In the genomic region with DNA sequence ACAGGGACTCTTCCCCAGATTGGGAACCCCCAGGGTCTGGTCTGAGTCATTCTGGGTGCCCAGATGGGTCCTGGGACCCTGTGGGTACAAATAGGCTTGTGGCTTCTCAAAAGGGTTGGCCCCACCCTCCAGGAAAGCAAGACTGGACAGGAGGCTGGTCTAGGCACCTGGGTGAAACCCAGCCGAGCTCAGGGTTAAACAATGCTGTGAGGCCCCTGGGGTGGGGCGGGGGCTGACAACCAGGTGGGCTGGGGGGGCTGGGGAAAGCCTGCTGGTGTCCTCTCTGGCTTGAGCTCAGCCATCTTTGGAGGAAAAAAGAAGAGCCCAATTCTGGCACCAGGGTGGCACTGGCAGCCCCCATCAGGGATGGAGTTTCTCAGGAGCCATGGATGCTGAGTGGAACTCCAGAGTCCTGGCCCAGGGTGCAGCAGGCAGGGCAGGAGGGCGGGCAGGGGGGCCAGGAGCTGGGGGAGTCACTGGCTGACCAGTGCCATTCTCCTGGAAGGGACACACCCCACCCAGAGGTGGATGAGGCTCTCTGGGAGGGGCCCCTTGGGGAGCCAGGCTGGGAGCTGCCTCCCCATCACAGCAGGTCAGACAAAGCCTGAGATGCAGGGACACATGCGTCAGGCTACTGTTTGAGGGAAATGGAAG, we compare ENCODE assay signal across 11 cellular contexts. TPM values are rescaled to one million over a fixed set of nuclear protein-coding genes. Genes with fewer than 3 reads are reported as not detected.
DNase-seq lines count a peak whose midpoint lies in the region; ATAC-seq and TF ChIP-seq lines count a peak whose summit lies in the region.
"Had no signal": no experiment of that assay in that cellular context is flagged by ENCODE, and none has a peak within 500 bp of the region (broad histone marks: within the 10 kb centered on the region; RNA-seq: fewer than 3 reads in every experiment).

No MANE protein-coding gene starts in this region.

- H3K36me3 ChIP-seq in Panc1 (ENCODE audit: control insufficient read depth, insufficient read depth, low read length) (no peaks in the 10 kb centered on the region), esophagus (ENCODE audit: control insufficient read depth in 2 of 2, insufficient read depth in 2 of 2, low read length in 1 of 2) (peaks cover 0 to 7% of the 10 kb centered on the region in 2 donors), neuron (ENCODE audit: insufficient read depth, low read length) (peaks cover 5% of the 10 kb centered on the region)

- CTCF ChIA-PET in Panc1 (lab: Charles Lee), result no interaction called here

- no peak overlapping the region for H2AFZ ChIP-seq in neuron (ENCODE audit: low read depth, low read length)

- DNase-seq in Panc1 (ENCODE audit: low read depth, low spot score) (no peak), H4 (ENCODE audit: low spot score) (no peak), NCI-H226 (no peak)
- DNase-seq: NCI-H2171 had no signal

- H3K9me3 ChIP-seq in Panc1 (ENCODE audit: control insufficient read depth, insufficient read depth, low read depth, low read length), result no peaks in the 10 kb centered on the region
- no peaks in the 10 kb centered on the region for H3K9me3 ChIP-seq in esophagus (ENCODE audit: control insufficient read depth in 2 of 2, insufficient read depth in 1 of 2, low read depth in 1 of 2, low read length in 1 of 2)
- peaks cover 5% of the 10 kb centered on the region for H3K9me3 ChIP-seq in neuron (ENCODE audit: low read length)

- no TSS peak for BruUV-seq in Panc1 (replicated peaks; lab: Mats Ljungman, UMichigan)

- intact Hi-C loops in Panc1 (cut with micrococcal nuclease; ENCODE audit: unreplicated experiment), result no loop called here

- H3K4me3 ChIP-seq in Panc1 (ENCODE audit: low read depth in 2 of 2, low read length in 2 of 2) (peak overlapping the region; percentile 51), esophagus (ENCODE audit: low read depth in 1 of 2, low read length in 2 of 2) (peak overlapping the region; percentile 63 to 73), neuron (ENCODE audit: low read length) (peak overlapping the region; percentile 46)

- H3K4me1 ChIP-seq in Panc1 (ENCODE audit: control insufficient read depth, insufficient read depth, low read length), result no peaks in the 10 kb centered on the region
- H3K4me1 ChIP-seq in esophagus (ENCODE audit: control insufficient read depth in 2 of 2, insufficient read depth in 2 of 2, low read length in 1 of 2), result peaks cover 7 to 16% of the 10 kb centered on the region in 2 donors
- H3K4me1 ChIP-seq in neuron (ENCODE audit: insufficient read depth, low read length), result peaks cover 6% of the 10 kb centered on the region

- POLR2A ChIA-PET in Panc1 (lab: Charles Lee), result no interaction called here

- in situ Hi-C loops in Panc1 (cut with HindIII; ENCODE audit: low pct_unique_long_range_greater_than_20kb, low sequenced_read_pairs), result no loop called here

- TF ChIP-seq CTCF in C4-2B (conservative IDR thresholded peaks at IDR 0.05) (no peak), Panc1 (IDR thresholded peaks at IDR 0.05) (no peak)

- peak overlapping the region; percentile 75; the same call in 1 of the 2 replicates for H3K27ac ChIP-seq in C4-2B
- H3K27ac ChIP-seq in Panc1 (ENCODE audit: low read length), result no peak overlapping the region
- H3K27ac ChIP-seq in esophagus (ENCODE audit: low read depth in 2 of 2, low read length in 1 of 2), result no peak overlapping the region

- WGBS in esophagus, 2 donors, result 66 to 74% methylated on average over 4 of the region's 4 CpGs

- ATAC-seq in Panc1, result no peak
- no peak for ATAC-seq in HG02840 (IDR thresholded peaks at IDR 0.05; ENCODE audit: low FRiP score, unreplicated experiment)
- no peak for ATAC-seq in GM19463 (IDR thresholded peaks at IDR 0.05; ENCODE audit: unreplicated experiment)
- ATAC-seq: left lobe of liver had no signal

- H3K27me3 ChIP-seq in Panc1 (ENCODE audit: control insufficient read depth, insufficient read depth, low read length), result no peaks in the 10 kb centered on the region
- H3K27me3 ChIP-seq in esophagus (ENCODE audit: control insufficient read depth in 1 of 2, insufficient read depth in 2 of 2, low read length in 2 of 2), result peaks cover 0 to 2% of the 10 kb centered on the region in 2 donors
- H3K27me3 ChIP-seq in neuron (ENCODE audit: insufficient read depth, low read length), result peaks cover 33% of the 10 kb centered on the region

RNA-seq across cellular contexts. Expression of a gene that starts 1.1 kb away (rescaled TPM):
- 17.2 TPM for total RNA-seq in Panc1 (2021; ENCODE audit: unreplicated experiment)
- 39.8 TPM for polyA plus RNA-seq in Panc1 (2012; ENCODE audit: insufficient read length)
- polyA plus RNA-seq in esophagus, result 10 to 100 TPM; 40.8 to 51.8 TPM
- 10.9 and 15.8 TPM in 2 replicates for total RNA-seq in H4 (2014; rRNA removed; shearing (Covaris generic))
- total RNA-seq: T-helper 2 cell treated with Interferon-gamma antibody and Interleukin-4, amounts not matched to agents 100 ng/mL and 5 ng/mL, for 36 hours had no signal

RNA-seq across cellular contexts. Expression of a gene that starts 7.9 kb away (rescaled TPM):
- 3.6 TPM for total RNA-seq in Panc1 (2021; ENCODE audit: unreplicated experiment)
- 10.1 TPM for polyA plus RNA-seq in Panc1 (2012; ENCODE audit: insufficient read length)
- 1 to 10 TPM; 7.6 to 9.0 TPM for polyA plus RNA-seq in esophagus
- 0.06 and 1.3 TPM in 2 replicates for total RNA-seq in H4 (2014; rRNA removed; shearing (Covaris generic))
- total RNA-seq: T-helper 2 cell treated with Interferon-gamma antibody and Interleukin-4, amounts not matched to agents 100 ng/mL and 5 ng/mL, for 36 hours had no signal

RNA-seq across cellular contexts. Expression of a gene that starts 45.2 kb away (rescaled TPM):
- 91.7 TPM for total RNA-seq in Panc1 (2021; ENCODE audit: unreplicated experiment)
- polyA plus RNA-seq in Panc1 (2012; ENCODE audit: insufficient read length), result 102 TPM
- 1 to 10 TPM; 1.2 to 1.3 TPM for polyA plus RNA-seq in esophagus
- total RNA-seq in H4 (2014; rRNA removed; shearing (Covaris generic)), result not detected in 2 replicates

Comparison
In these comparisons a context has a peak if more than half of its experiments do, and no peak if none do; other contexts are left out.
1. RNA of a gene that starts 45.2 kb away (total RNA-seq): 91.7 TPM in Panc1 (single experiment); not detected in H4; every median in the first group is over 10 times any median in the second.
2. Peak in every context shown above with its lines, with median percentiles within 50 percentile points of each other: H3K4me3 ChIP-seq.